1 cellular context compared by ENCODE assay signal in genomic region chr5:138937392-138938387, GRCh38.
TF ChIP-seq lines count a peak whose summit lies in the region.

No MANE protein-coding gene starts in this region.

TF ChIP-seq in HepG2, 621 proteins besides CTCF, POLR2A, EP300 and RAD21 (continued from another document and continues in another):
- TF ChIP-seq MYPOP (CRISPR knock-in tag; IDR thresholded peaks at IDR 0.05): no peak
- TF ChIP-seq ZNF484 (CRISPR knock-in tag; IDR thresholded peaks at IDR 0.05; ENCODE audit: borderline replicate concordance, low read depth): no peak
- TF ChIP-seq ZHX1 (CRISPR knock-in tag; IDR thresholded peaks at IDR 0.05; ENCODE audit: low read depth): no peak
- TF ChIP-seq SAFB2 (CRISPR knock-in tag; IDR thresholded peaks at IDR 0.05; ENCODE audit: borderline replicate concordance, low read depth): 0 out of 2 replicates have a peak, but pooled peaks have one; percentile 18
- TF ChIP-seq ZHX2 (IDR thresholded peaks at IDR 0.05; ENCODE audit: low read depth): no peak
- no peak for TF ChIP-seq ZHX2 (CRISPR knock-in tag; IDR thresholded peaks at IDR 0.05; ENCODE audit: borderline replicate concordance)
- no peak for TF ChIP-seq HIC2 (CRISPR knock-in tag; IDR thresholded peaks at IDR 0.05; ENCODE audit: low read depth)
- no peak; the same call in 1 of the 2 replicates for TF ChIP-seq TAF1 (CRISPR knock-in tag; IDR thresholded peaks at IDR 0.05)
- TF ChIP-seq ZNF326 (CRISPR knock-in tag; IDR thresholded peaks at IDR 0.05; ENCODE audit: borderline replicate concordance): no peak
- no peak for TF ChIP-seq AHDC1 (CRISPR knock-in tag; IDR thresholded peaks at IDR 0.05; ENCODE audit: borderline replicate concordance)
- no peak for TF ChIP-seq ZKSCAN8 (CRISPR knock-in tag; IDR thresholded peaks at IDR 0.05; ENCODE audit: borderline replicate concordance)
- TF ChIP-seq DZIP1 (CRISPR knock-in tag; IDR thresholded peaks at IDR 0.05): no peak
- no peak for TF ChIP-seq ZNF576 (CRISPR knock-in tag; IDR thresholded peaks at IDR 0.05)
- TF ChIP-seq ZNF597 (CRISPR knock-in tag; IDR thresholded peaks at IDR 0.05): no peak
- no peak for TF ChIP-seq RFXAP (CRISPR knock-in tag; IDR thresholded peaks at IDR 0.05; ENCODE audit: borderline replicate concordance)
- no peak for TF ChIP-seq CAMTA2 (CRISPR knock-in tag; IDR thresholded peaks at IDR 0.05; ENCODE audit: borderline replicate concordance)
- TF ChIP-seq ATF2 (CRISPR knock-in tag; IDR thresholded peaks at IDR 0.05): no peak
- TF ChIP-seq ZFAT (CRISPR knock-in tag; conservative IDR thresholded peaks at IDR 0.05): no peak
- TF ChIP-seq TBL1XR1 (IDR thresholded peaks at IDR 0.05; ENCODE audit: borderline replicate concordance, low read length, partially characterized antibody): no peak
- no peak for TF ChIP-seq ZNF468 (CRISPR knock-in tag; IDR thresholded peaks at IDR 0.05)
- TF ChIP-seq ATM (IDR thresholded peaks at IDR 0.05; ENCODE audit: borderline replicate concordance): no peak
- no peak for TF ChIP-seq RXRB (CRISPR knock-in tag; IDR thresholded peaks at IDR 0.05; ENCODE audit: borderline replicate concordance)
- no peak for TF ChIP-seq MYNN (CRISPR knock-in tag; IDR thresholded peaks at IDR 0.05; ENCODE audit: low read depth)
- no peak for TF ChIP-seq PHF5A (CRISPR knock-in tag; IDR thresholded peaks at IDR 0.05; ENCODE audit: low read depth, unreplicated experiment)
- TF ChIP-seq ZBTB44 (CRISPR knock-in tag; IDR thresholded peaks at IDR 0.05): no peak
